ENCODE assay signal across 24 cellular contexts in genomic region chr6:167811689-167812487, GRCh38. TPM values are rescaled to one million over a fixed set of nuclear protein-coding genes. Genes with fewer than 3 reads are reported as not detected.
DNase-seq lines count a peak whose midpoint lies in the region; ATAC-seq and TF ChIP-seq lines count a peak whose summit lies in the region.
"Had no signal": no experiment of that assay in that cellular context is flagged by ENCODE, and none has a peak within 500 bp of the region (broad histone marks: within the 10 kb centered on the region; RNA-seq: fewer than 3 reads in every experiment).

No MANE protein-coding gene starts in this region.

- H3K4me2 ChIP-seq in BLaER1 treated with 17β-estradiol and CSF1 and Interleukin-3, amounts not matched to agents 10 nM and 100 nM: peak overlapping the region in 9 of 11 experiments; percentile 5 to 66 (median 52); a peak in 16 of 22 replicates
- H3K4me2 ChIP-seq: A549, KMS-11 had no signal

- no peaks in the 10 kb centered on the region for H3K36me3 ChIP-seq in BLaER1 treated with 17β-estradiol and CSF1 and Interleukin-3, amounts not matched to agents 10 nM and 100 nM
- no peaks in the 10 kb centered on the region for H3K36me3 ChIP-seq in stomach
- H3K36me3 ChIP-seq: WERI-Rb-1 had no signal

- no peak for TF ChIP-seq CTCF in stomach (IDR thresholded peaks at IDR 0.05)

- no peak overlapping the region for H3K9ac ChIP-seq in BLaER1 treated with 17β-estradiol and CSF1 and Interleukin-3, amounts not matched to agents 10 nM and 100 nM
- H3K9ac ChIP-seq: KMS-11 had no signal

- TF ChIP-seq EP300 in stomach (IDR thresholded peaks at IDR 0.05): no peak

- H3K4me3 ChIP-seq in BLaER1 treated with 17β-estradiol and CSF1 and Interleukin-3, amounts not matched to agents 10 nM and 100 nM: no peak overlapping the region
- H3K4me3 ChIP-seq in stomach: no peak overlapping the region
- H3K4me3 ChIP-seq: A549, body of pancreas, dorsolateral prefrontal cortex had no signal

- intact Hi-C loops in stomach (cut with DNase I; ENCODE audit: low total_unique reads): no loop called here

- no peak overlapping the region for H3K27ac ChIP-seq in BLaER1 treated with 17β-estradiol and CSF1 and Interleukin-3, amounts not matched to agents 10 nM and 100 nM
- H3K27ac ChIP-seq in stomach: no peak overlapping the region
- H3K27ac ChIP-seq: A549, body of pancreas, dorsolateral prefrontal cortex, KMS-11, WERI-Rb-1 had no signal

- no peaks in the 10 kb centered on the region for H4K20me1 ChIP-seq in BLaER1 treated with 17β-estradiol and CSF1 and Interleukin-3, amounts not matched to agents 10 nM and 100 nM

- peaks cover 21 to 37% (median 29%) of the 10 kb centered on the region in 10 experiments for H3K4me1 ChIP-seq in BLaER1 treated with 17β-estradiol and CSF1 and Interleukin-3, amounts not matched to agents 10 nM and 100 nM
- H3K4me1 ChIP-seq in stomach: no peaks in the 10 kb centered on the region
- H3K4me1 ChIP-seq: A549, body of pancreas had no signal

- TF ChIP-seq POLR2A in stomach (IDR thresholded peaks at IDR 0.05): no peak

- no peaks in the 10 kb centered on the region for H3K27me3 ChIP-seq in BLaER1 treated with 17β-estradiol and CSF1 and Interleukin-3, amounts not matched to agents 10 nM and 100 nM
- no peaks in the 10 kb centered on the region for H3K27me3 ChIP-seq in stomach
- H3K27me3 ChIP-seq: body of pancreas, dorsolateral prefrontal cortex had no signal

- WGBS in stomach, 5 donors: 71 to 82% (median 79%) methylated on average over 3 of the region's 3 CpGs

- peak; percentile 36 for DNase-seq in NCI-H146 (lab: John Stamatoyannopoulos, UW)
- no peak for DNase-seq in NCI-H146 treated with DMSO at 0.1 percent for 48 hours (lab: John Stamatoyannopoulos, UW; ENCODE audit: unreplicated experiment)
- DNase-seq in NCI-H2171 treated with DMSO at 0.1 percent for 48 hours (lab: John Stamatoyannopoulos, UW): peak; percentile 84
- DNase-seq in amniotic epithelial cell (ENCODE audit: low read depth): peak; percentile 29
- DNase-seq in stomach: no peak
- no peak for DNase-seq in activated CD4-positive, CD25-positive, alpha-beta regulatory T cell (lab: John Stamatoyannopoulos, UW)
- DNase-seq: activated CD8-positive, alpha-beta memory T cell treated with anti-CD3 and anti-CD28 coated beads, Interleukin-2, amount 10 ng/mL, durations not matched to agents 7 days and 5 days; activated naive CD4-positive, alpha-beta T cell; activated T-cell treated with anti-CD3 and anti-CD28 coated beads, Interleukin-2, amount 50 U/mL, for 48 hours; body of pancreas; cerebellar nuclear complex; dorsolateral prefrontal cortex; HCEC 1CT; hypothalamus; immature natural killer cell; left colon; NCI-H774; right cardiac atrium; stimulated activated CD4-positive, alpha-beta T cell treated with anti-CD3 and anti-CD28 coated beads, Interleukin-4, amount 100 ng/mL, for 1 hour; WERI-Rb-1 had no signal

- H3K9me3 ChIP-seq in BLaER1 treated with 17β-estradiol and CSF1 and Interleukin-3, amounts not matched to agents 10 nM and 100 nM (replicated peaks in 1 of 11): 0 out of 22 replicates have a peak, but pooled peaks cover 0 to 5% (median 0%) of the 10 kb centered on the region in 11 experiments
- no peaks in the 10 kb centered on the region for H3K9me3 ChIP-seq in stomach
- H3K9me3 ChIP-seq: A549, body of pancreas had no signal

- no peak for ATAC-seq in GM19397 (IDR thresholded peaks at IDR 0.05; ENCODE audit: unreplicated experiment)
- ATAC-seq: A549; activated CD8-positive, alpha-beta memory T cell treated with anti-CD3 and anti-CD28 coated beads, Interleukin-2, amount 10 ng/mL, durations not matched to agents 7 days and 5 days; body of pancreas; right cardiac atrium had no signal

RNA-seq across cellular contexts. Expression of gene AFDN, which starts 14.8 kb away (rescaled TPM):
- 100 to 1,000 TPM in 4 of 5 donors, 10 to 100 TPM in 1; 95.1 to 521 (median 203) TPM for total RNA-seq in stomach
- 10 to 100 TPM; 24.8 to 34.7 (median 25.7) TPM for polyA plus RNA-seq in stomach

Comparison
In these comparisons a context has a peak if more than half of its experiments do, and no peak if none do; other contexts are left out.
1. DNase-seq: peak in NCI-H146 (single experiment), NCI-H2171 treated with DMSO at 0.1 percent for 48 hours (single experiment) and amniotic epithelial cell (single experiment); none in NCI-H146 treated with DMSO at 0.1 percent for 48 hours (single experiment), stomach (single experiment) and activated CD4-positive, CD25-positive, alpha-beta regulatory T cell (0 of 4).